Comparison of ENCODE assay signal across 18 cellular contexts in genomic region chr9:69078581-69078980, GRCh38. TPM values are rescaled to one million over a fixed set of nuclear protein-coding genes. Genes with fewer than 3 reads are reported as not detected.
DNase-seq lines count a peak whose midpoint lies in the region; ATAC-seq and TF ChIP-seq lines count a peak whose summit lies in the region.
"Had no signal": no experiment of that assay in that cellular context is flagged by ENCODE, and none has a peak within 500 bp of the region (broad histone marks: within the 10 kb centered on the region; RNA-seq: fewer than 3 reads in every experiment).

No MANE protein-coding gene starts in this region.

- H3K9me3 ChIP-seq in right cardiac atrium (ENCODE audit: control insufficient read depth, low read length), result no peaks in the 10 kb centered on the region
- H3K9me3 ChIP-seq: adrenal gland, esophagus squamous epithelium had no signal

- DNase-seq in EH (ENCODE audit: low read depth) (peak; percentile 65), coronary artery (ENCODE audit: low spot score) (peak; percentile 91), right cardiac atrium (peak in 1 of 3 donors; percentile 52), sciatic nerve (ENCODE audit: low spot score) (no peak), SK-N-DZ (ENCODE audit: low spot score) (no peak), CD1c-positive myeloid dendritic cell (ENCODE audit: extremely low spot score) (no peak), NCI-H2171 treated with DMSO at 0.1 percent for 48 hours (lab: John Stamatoyannopoulos, UW) (no peak)
- DNase-seq: activated CD4-positive, alpha-beta T cell treated with anti-CD3 and anti-CD28 coated beads, Interleukin-2, amount 10 ng/mL, durations not matched to agents 24 days and 14 days; activated T-cell treated with anti-CD3 and anti-CD28 coated beads, Interleukin-2, amount 50 U/mL, for 1 hour; COR-L47; dermis blood vessel endothelial cell; esophagus squamous epithelium; HCEC 1CT; NK-92 treated with Interleukin-12 subunit alpha and Interleukin-12 subunit beta, amount 100 ng/mL, for 24 hours; SHP77; T-helper 9 cell had no signal

- no peaks in the 10 kb centered on the region for H3K27me3 ChIP-seq in right cardiac atrium (ENCODE audit: control insufficient read depth, insufficient read depth)
- H3K27me3 ChIP-seq: adrenal gland, esophagus squamous epithelium had no signal

- H3K4me3 ChIP-seq in coronary artery, result no peak overlapping the region
- H3K4me3 ChIP-seq in right cardiac atrium (ENCODE audit: low read length), result no peak overlapping the region
- H3K4me3 ChIP-seq: adrenal gland, esophagus squamous epithelium had no signal

- WGBS in right cardiac atrium, result 0% methylated on average over 1 of the region's 1 CpG

- H3K4me1 ChIP-seq in right cardiac atrium (ENCODE audit: control insufficient read depth, insufficient read depth, low read length), result no peaks in the 10 kb centered on the region
- H3K4me1 ChIP-seq: adrenal gland, esophagus squamous epithelium had no signal

- H3K27ac ChIP-seq in coronary artery, result peak overlapping the region; percentile 25 to 86
- peak overlapping the region; percentile 1 for H3K27ac ChIP-seq in right cardiac atrium (ENCODE audit: low read length)

- no peak for TF ChIP-seq CTCF in coronary artery (IDR thresholded peaks at IDR 0.05)

- peak; percentile 95 to 97 for ATAC-seq in right cardiac atrium
- ATAC-seq in sciatic nerve, result peak; percentile 97
- no peak for ATAC-seq in HG03045 (IDR thresholded peaks at IDR 0.05; ENCODE audit: unreplicated experiment)

- intact Hi-C loops in right cardiac atrium (cut with DNase I) (no loop called here), sciatic nerve (cut with DNase I) (no loop called here)

RNA-seq across cellular contexts. Expression of gene FXN, which starts 43.0 kb away (rescaled TPM):
- total RNA-seq in right cardiac atrium, result 10 to 100 TPM; 24.6 to 28.9 (median 28.1) TPM
- 18.1 TPM for polyA plus RNA-seq in right cardiac atrium
- total RNA-seq in sciatic nerve, result 7.2 TPM
- polyA plus RNA-seq in SK-N-DZ (2014; cell fraction: cytosol; rRNA removed), result 12.0 and 17.8 TPM in 2 replicates
- polyA plus RNA-seq in SK-N-DZ (2014; cell fraction: nucleus; rRNA removed), result 3.2 and 8.8 TPM in 2 replicates

Comparison
In these comparisons a context has a peak if more than half of its experiments do, and no peak if none do; other contexts are left out.
1. DNase-seq: peak in EH (single experiment) and coronary artery (single experiment); none in sciatic nerve (single experiment), SK-N-DZ (single experiment), CD1c-positive myeloid dendritic cell (single experiment) and NCI-H2171 treated with DMSO at 0.1 percent for 48 hours (single experiment).